19 cellular contexts compared by ENCODE assay signal in the genomic region with DNA sequence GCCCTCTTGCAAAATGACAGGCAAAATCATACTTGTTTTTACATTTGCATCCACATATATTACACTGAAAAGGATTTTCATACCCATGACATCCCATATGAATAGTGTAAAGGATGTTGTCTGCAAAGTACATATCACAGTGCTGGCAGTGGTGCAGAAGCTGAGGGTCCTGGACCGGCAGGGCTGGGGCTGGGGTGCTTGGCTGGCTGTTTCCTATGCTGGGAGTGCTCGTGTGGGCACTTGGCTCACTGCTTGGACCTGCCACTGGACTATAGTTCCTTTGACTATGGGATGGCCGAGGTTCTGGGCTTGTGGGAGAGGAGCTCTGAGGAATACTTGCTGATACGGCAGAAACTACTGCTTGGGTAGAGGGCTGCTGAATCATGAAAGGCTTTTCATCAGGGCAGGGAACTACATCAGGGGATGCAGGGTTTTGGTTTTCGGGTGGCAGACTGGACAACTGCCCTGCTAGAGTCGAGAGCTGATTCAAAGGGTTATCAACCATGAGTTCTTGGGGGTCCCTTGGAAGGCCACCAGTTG. TPM values are rescaled to one million over a fixed set of nuclear protein-coding genes. Genes with fewer than 3 reads are reported as not detected.
DNase-seq lines count a peak whose midpoint lies in the region; ATAC-seq, FAIRE-seq and TF ChIP-seq lines count a peak whose summit lies in the region.
"Had no signal": no experiment of that assay in that cellular context is flagged by ENCODE, and none has a peak within 500 bp of the region (broad histone marks: within the 10 kb centered on the region; RNA-seq: fewer than 3 reads in every experiment).

No MANE protein-coding gene starts in this region.

- H3K27me3 ChIP-seq in breast epithelium (no peaks in the 10 kb centered on the region), IMR-90 (ENCODE audit: control insufficient read depth, insufficient read depth, low read length) (no peaks in the 10 kb centered on the region), HepG2 (ENCODE audit: control insufficient read depth in 1 of 2, insufficient read depth in 2 of 2, low read length in 2 of 2) (no peaks in the 10 kb centered on the region)

- H3K23ac ChIP-seq in IMR-90 (ENCODE audit: low read depth, low read length): no peak overlapping the region

- dilution Hi-C loops in IMR-90 (cut with HindIII; ENCODE audit: low sequenced_read_pairs, unreplicated experiment): no loop called here

- in situ Hi-C loops in IMR-90 (cut with MboI; ENCODE audit: low sequenced_read_pairs): no loop called here
- in situ Hi-C loops in HepG2 (cut with HindIII; ENCODE audit: extremely low pct_ligation_motif_present, low pct_unique_long_range_greater_than_20kb): no loop called here
- in situ Hi-C loops in GM13977 (cut with MboI; ENCODE audit: low pct_unique_long_range_greater_than_20kb, low sequenced_read_pairs, unreplicated experiment): no loop called here

- H2BK120ac ChIP-seq in IMR-90 (ENCODE audit: low read depth, low read length): no peak overlapping the region

- no peak overlapping the region for H2BK15ac ChIP-seq in IMR-90 (ENCODE audit: low read depth, low read length)

- TF ChIP-seq CTCF in MCF 10A (IDR thresholded peaks at IDR 0.05; ENCODE audit: unreplicated experiment) (no peak), breast epithelium (IDR thresholded peaks at IDR 0.05) (no peak), IMR-90 (conservative IDR thresholded peaks at IDR 0.05; ENCODE audit: low read depth, low read length) (no peak), HepG2 (CRISPR knock-in tag; IDR thresholded peaks at IDR 0.05) (no peak), GM13977 (IDR thresholded peaks at IDR 0.05; ENCODE audit: extremely low read depth, insufficient read depth, missing control alignments) (no peak)

- no peak overlapping the region for H2BK20ac ChIP-seq in IMR-90 (ENCODE audit: low read depth, low read length)

- no peak overlapping the region for H2AFZ ChIP-seq in IMR-90 (replicated peaks; ENCODE audit: low read length, poor library complexity)
- no peak overlapping the region for H2AFZ ChIP-seq in HepG2 (ENCODE audit: low read length)
- H2AFZ ChIP-seq: GM23338 had no signal

- H3K4me1 ChIP-seq in breast epithelium (no peaks in the 10 kb centered on the region), IMR-90 (ENCODE audit: control insufficient read depth, insufficient read depth, low read length) (no peaks in the 10 kb centered on the region; the same call in 1 of the 2 replicates), HepG2 (ENCODE audit: insufficient read depth, low read length) (no peaks in the 10 kb centered on the region)

- no peak overlapping the region for H2AK9ac ChIP-seq in IMR-90 (replicated peaks; ENCODE audit: low read depth, low read length, poor library complexity)

- CTCF ChIA-PET in MCF 10A (lab: Yijun Ruan, JAX): interaction anchor here (1.2 kb wide), 1 partner anchor 11 kb away, joined by 5 read pairs; no protein-coding TSS in a partner anchor
- CTCF ChIA-PET in IMR-90 (lab: Yijun Ruan, JAX): no interaction called here
- CTCF ChIA-PET in HepG2 (lab: Yijun Ruan, JAX; ENCODE audit: low intra/inter-chr PET ratio, low total read pairs): no interaction called here

- H3K79me2 ChIP-seq in HepG2 (ENCODE audit: insufficient read depth, low read length): peaks cover 8% of the 10 kb centered on the region

- no peak overlapping the region for H4K5ac ChIP-seq in IMR-90 (ENCODE audit: low read depth, low read length)

- no peak overlapping the region for H2BK5ac ChIP-seq in IMR-90 (ENCODE audit: low read depth, low read length, poor library complexity, severe bottlenecking)

- H3K27ac Mint-ChIP-seq in MCF 10A (ENCODE audit: low read depth, unreplicated experiment): no peak overlapping the region
- H3K27ac Mint-ChIP-seq: CD4-positive, alpha-beta T cell; GM23338; HFFc6; IgD-negative memory B cell had no signal

- TF ChIP-seq EP300 in HepG2 (IDR thresholded peaks at IDR 0.05; ENCODE audit: low read depth in 2 of 2, low read length in 2 of 2) (no peak), HepG2 (CRISPR knock-in tag; IDR thresholded peaks at IDR 0.05; ENCODE audit: borderline replicate concordance) (no peak)

- H3K18ac ChIP-seq in IMR-90 (ENCODE audit: low read depth, low read length): no peak overlapping the region

- TF ChIP-seq RAD21 in IMR-90 (IDR thresholded peaks at IDR 0.05; ENCODE audit: low read length) (no peak), HepG2 (CRISPR knock-in tag; IDR thresholded peaks at IDR 0.05) (no peak)

- H3K27ac ChIP-seq in breast epithelium (no peak overlapping the region), IMR-90 (ENCODE audit: insufficient read depth, low read length) (no peak overlapping the region), HepG2 (ENCODE audit: extremely low read length, insufficient read depth, low read length) (no peak overlapping the region)
- H3K27ac ChIP-seq: C4-2B, HL-60 had no signal

- no peak overlapping the region for H3K4me3 Mint-ChIP-seq in MCF 10A (ENCODE audit: unreplicated experiment)
- H3K4me3 Mint-ChIP-seq: CD4-positive, alpha-beta T cell; GM23338; HFFc6; IgD-negative memory B cell had no signal

- no peak overlapping the region for H4K91ac ChIP-seq in IMR-90 (ENCODE audit: insufficient read depth, low read depth, low read length)

- no peaks in the 10 kb centered on the region for H3K9me3 Mint-ChIP-seq in MCF 10A (ENCODE audit: unreplicated experiment)
- H3K9me3 Mint-ChIP-seq: CD4-positive, alpha-beta T cell; GM23338; HFFc6; IgD-negative memory B cell had no signal

- H3K36me3 ChIP-seq in breast epithelium (no peaks in the 10 kb centered on the region), IMR-90 (ENCODE audit: control insufficient read depth, insufficient read depth, low read length) (peaks cover 15% of the 10 kb centered on the region), HepG2 (replicated peaks in 1 of 2; ENCODE audit: control insufficient read depth in 1 of 2, insufficient read depth in 2 of 2, low read length in 2 of 2) (peaks cover 19 to 45% of the 10 kb centered on the region in 2 experiments)

- H3K4me2 ChIP-seq in IMR-90 (ENCODE audit: low read depth, low read length) (no peak overlapping the region), HepG2 (ENCODE audit: low read depth, low read length) (no peak overlapping the region)
- H3K4me2 ChIP-seq: GM23338 had no signal

- TSS peak; percentile 8 for BruUV-seq in MCF 10A (replicated peaks; lab: Mats Ljungman, UMichigan)
- BruUV-seq in IMR-90 (replicated peaks; lab: Mats Ljungman, UMichigan): no TSS peak
- no TSS peak for BruUV-seq in HepG2 (replicated peaks; lab: Mats Ljungman, UMichigan)

- no peak for TF ChIP-seq POLR2A in breast epithelium (IDR thresholded peaks at IDR 0.05)
- no peak for TF ChIP-seq POLR2A in IMR-90 (IDR thresholded peaks at IDR 0.05; ENCODE audit: low read depth, low read length)
- no peak for TF ChIP-seq POLR2A in HepG2 (IDR thresholded peaks at IDR 0.05; ENCODE audit: insufficient read depth in 1 of 2, low read depth in 2 of 2, low read length in 2 of 2)

- H3K4me3 ChIP-seq in breast epithelium: no peak overlapping the region
- H3K4me3 ChIP-seq in IMR-90 (ENCODE audit: insufficient read depth, low read depth, low read length): no peak overlapping the region
- H3K4me3 ChIP-seq in HepG2 (replicated peaks in 1 of 3; ENCODE audit: insufficient read depth in 1 of 3, low read depth in 2 of 3, low read length in 3 of 3): no peak overlapping the region
- H3K4me3 ChIP-seq: GM23338 had no signal

- FAIRE-seq in HepG2 (lab: Jason Lieb, UNC): no peak
- FAIRE-seq: GM18507 had no signal

- no peaks in the 10 kb centered on the region for H3K9me1 ChIP-seq in IMR-90 (ENCODE audit: insufficient read depth, low read length)

- H3K27me3 Mint-ChIP-seq in MCF 10A (ENCODE audit: insufficient read depth, unreplicated experiment): no peaks in the 10 kb centered on the region
- H3K27me3 Mint-ChIP-seq: CD4-positive, alpha-beta T cell; IgD-negative memory B cell had no signal

- H3K36me3 Mint-ChIP-seq in MCF 10A (ENCODE audit: insufficient read depth, unreplicated experiment): peaks cover 55% of the 10 kb centered on the region

- H3K9ac ChIP-seq in IMR-90 (ENCODE audit: low read depth, low read length): no peak overlapping the region
- H3K9ac ChIP-seq in HepG2 (ENCODE audit: insufficient read depth, low read depth, low read length): no peak overlapping the region

- WGBS in IMR-90 (ENCODE audit: extremely low coverage in 2 of 2, insufficient read length in 1 of 2), 2 experiments: 100% methylated on average over 3 of the region's 6 CpGs; no CpG with 5 or more reads in 1 of the 2 experiments
- 94% methylated on average over 6 of the region's 6 CpGs for WGBS in HepG2 (ENCODE audit: low lambda C conversion rate)

- H3K4ac ChIP-seq in IMR-90 (ENCODE audit: low read depth, low read length): no peak overlapping the region

- ATAC-seq in IMR-90 (ENCODE audit: low read depth) (no peak), HepG2 (no peak)
- ATAC-seq: GM23338, HCT116 had no signal

- POLR2A ChIA-PET in MCF 10A (lab: Yijun Ruan, JAX) (interaction anchor here (0.7 to 1.3 kb wide), 2 partner anchors 8 to 14 kb away, joined by 3 to 4 read pairs; a partner anchor contains a TSS), IMR-90 (lab: Charles Lee; ENCODE audit: unreplicated experiment) (no interaction called here), HepG2 (lab: Yijun Ruan, JAX) (no interaction called here)

- peaks cover 9 to 13% of the 10 kb centered on the region in 2 experiments; a peak in 1 of 4 replicates for H3K79me1 ChIP-seq in IMR-90 (ENCODE audit: low read depth in 1 of 2, low read length in 2 of 2)

- H4K20me1 ChIP-seq in IMR-90 (ENCODE audit: insufficient read depth, low read length) (no peaks in the 10 kb centered on the region), HepG2 (ENCODE audit: insufficient read depth, low read length) (peaks cover 5% of the 10 kb centered on the region; the same call in 1 of the 2 replicates)

- intact Hi-C loops in MCF 10A (cut with micrococcal nuclease): no loop called here
- intact Hi-C loops in breast epithelium (cut with DNase I; ENCODE audit: low total_unique reads): no loop called here
- intact Hi-C loops in IMR-90 (cut with micrococcal nuclease): no loop called here
- intact Hi-C loops in HepG2 (cut with micrococcal nuclease; ENCODE audit: unreplicated experiment): no loop called here

- H3K9me3 ChIP-seq in breast epithelium (no peaks in the 10 kb centered on the region), IMR-90 (ENCODE audit: control insufficient read depth, insufficient read depth, low read length) (no peaks in the 10 kb centered on the region), HepG2 (ENCODE audit: low read length) (no peaks in the 10 kb centered on the region)

- H3K56ac ChIP-seq in IMR-90 (ENCODE audit: extremely low read depth, insufficient read depth, low read length): no peak overlapping the region

- no peak for DNase-seq in MCF 10A (ENCODE audit: unreplicated experiment)
- DNase-seq in breast epithelium (ENCODE audit: low spot score in 2 of 2): no peak
- DNase-seq in IMR-90: no peak
- no peak for DNase-seq in HepG2 (ENCODE audit: low spot score)
- DNase-seq in GM13977 (ENCODE audit: low spot score): no peak
- no peak for DNase-seq in NCI-H1092 (lab: John Stamatoyannopoulos, UW)
- DNase-seq: AML-193; CD4-positive, alpha-beta T cell; DMS79 treated with DMSO at 0.1 percent for 48 hours; GF-D8; H7; HFFc6; KG1 had no signal

- no peak overlapping the region for H3K14ac ChIP-seq in IMR-90 (replicated peaks; ENCODE audit: low read depth, low read length)

- no peak overlapping the region for H4K8ac ChIP-seq in IMR-90 (ENCODE audit: low read depth in 2 of 2, low read length in 2 of 2)

- H3K4me1 Mint-ChIP-seq in MCF 10A (ENCODE audit: insufficient read depth, unreplicated experiment): peaks cover 4% of the 10 kb centered on the region
- H3K4me1 Mint-ChIP-seq: GM23338 had no signal

- H2AK5ac ChIP-seq in IMR-90 (ENCODE audit: low read depth, low read length): no peak overlapping the region

RNA-seq across cellular contexts. Expression of a gene that starts 13.7 kb away (rescaled TPM):
- total RNA-seq in MCF 10A (2022): 6.5 and 8.3 TPM in 2 replicates
- total RNA-seq in breast epithelium: 1 to 10 TPM; 3.6 to 6.4 (median 3.7) TPM
- 4.1 and 4.7 TPM in 2 replicates for total RNA-seq in IMR-90 (2012; rRNA removed)
- 4.2 and 5.4 TPM in 2 replicates for polyA plus RNA-seq in IMR-90 (2012; rRNA removed)
- polyA plus RNA-seq in IMR-90 (2012; cell fraction: cytosol; rRNA removed): 1.2 and 1.7 TPM in 2 replicates
- 1.6 and 7.1 TPM in 2 replicates for polyA plus RNA-seq in IMR-90 (2012; cell fraction: nucleus; rRNA removed; ENCODE audit: low replicate concordance)
- total RNA-seq in HepG2 (2016; rRNA removed; fragmentation: Illumina TruSeq; extraction: Trizol): 9.3 and 9.8 TPM in 2 replicates
- total RNA-seq in HepG2 (2016; cell fraction: cytosol; rRNA removed; fragmentation: Illumina TruSeq; extraction: Trizol; ENCODE audit: low read depth): 6.0 TPM in 2 replicates
- 9.1 and 10.9 TPM in 2 replicates for total RNA-seq in HepG2 (2016; cell fraction: insoluble cytoplasmic fraction; rRNA removed; fragmentation: Illumina TruSeq; extraction: Trizol)
- total RNA-seq in HepG2 (2016; cell fraction: membrane; rRNA removed; fragmentation: Illumina TruSeq; extraction: Trizol): 7.5 and 8.6 TPM in 2 replicates
- 8.3 and 10.9 TPM in 2 replicates for total RNA-seq in HepG2 (2016; cell fraction: nucleus; rRNA removed; fragmentation: Illumina TruSeq; extraction: Trizol)
- 7.5 and 8.2 TPM in 2 replicates for polyA plus RNA-seq in HepG2 (2011; rRNA removed)
- polyA plus RNA-seq in HepG2 (2011; cell fraction: cytosol; rRNA removed): 5.3 and 6.7 TPM in 2 replicates
- 5.6 and 6.5 TPM in 2 replicates for polyA plus RNA-seq in HepG2 (2011; cell fraction: nucleus; rRNA removed)
- 5.6 and 7.4 TPM in 2 replicates for polyA plus RNA-seq in HepG2 (2012)
- polyA plus RNA-seq in HepG2 (2016; cell fraction: cytosol; fragmentation: Illumina TruSeq; extraction: Trizol; ENCODE audit: low read depth): 5.2 and 6.9 TPM in 2 replicates
- 12.0 and 12.9 TPM in 2 replicates for polyA plus RNA-seq in HepG2 (2016; cell fraction: insoluble cytoplasmic fraction; fragmentation: Illumina TruSeq; extraction: Trizol; ENCODE audit: low read depth)
- polyA plus RNA-seq in HepG2 (2016; cell fraction: membrane; fragmentation: Illumina TruSeq; extraction: Trizol; ENCODE audit: low read depth): 6.0 and 7.2 TPM in 2 replicates
- polyA plus RNA-seq in HepG2 (2016; cell fraction: nucleus; fragmentation: Illumina TruSeq; extraction: Trizol; ENCODE audit: insufficient read depth, low read depth): 14.7 and 16.0 TPM in 2 replicates
- polyA minus RNA-seq in HepG2 (2011; rRNA and poly(A)+ RNA removed; ENCODE audit: low replicate concordance): 2.8 and 4.0 TPM in 2 replicates
- 2.2 and 3.2 TPM in 2 replicates for polyA minus RNA-seq in HepG2 (2011; cell fraction: cytosol; rRNA and poly(A)+ RNA removed)
- polyA minus RNA-seq in HepG2 (2011; cell fraction: nucleus; rRNA and poly(A)+ RNA removed): 11.8 and 12.4 TPM in 2 replicates

RNA-seq across cellular contexts. Expression of a gene that starts 14.7 kb away (rescaled TPM):
- total RNA-seq in MCF 10A (2022) (10.3 and 16.4 TPM in 2 replicates), breast epithelium (10 to 100 TPM; 10.5 to 17.7 (median 13.3) TPM), IMR-90 (2012; rRNA removed) (2.9 and 4.2 TPM in 2 replicates), HepG2 (2016; rRNA removed; fragmentation: Illumina TruSeq; extraction: Trizol) (3.7 and 4.1 TPM in 2 replicates)
- polyA plus RNA-seq in IMR-90 (2012; rRNA removed) (4.4 and 5.1 TPM in 2 replicates), HepG2 (2011; rRNA removed) (11.3 and 12.0 TPM in 2 replicates)
- polyA plus RNA-seq in IMR-90 (2012; cell fraction: cytosol; rRNA removed): 0.87 and 1.2 TPM in 2 replicates
- 4.0 and 12.1 TPM in 2 replicates for polyA plus RNA-seq in IMR-90 (2012; cell fraction: nucleus; rRNA removed; ENCODE audit: low replicate concordance)
- total RNA-seq in HepG2 (2016; cell fraction: cytosol; rRNA removed; fragmentation: Illumina TruSeq; extraction: Trizol; ENCODE audit: low read depth): 0.61 and 0.62 TPM in 2 replicates
- 3.1 and 4.8 TPM in 2 replicates for total RNA-seq in HepG2 (2016; cell fraction: insoluble cytoplasmic fraction; rRNA removed; fragmentation: Illumina TruSeq; extraction: Trizol)
- 2.5 and 3.3 TPM in 2 replicates for total RNA-seq in HepG2 (2016; cell fraction: membrane; rRNA removed; fragmentation: Illumina TruSeq; extraction: Trizol)
- 8.2 and 9.7 TPM in 2 replicates for total RNA-seq in HepG2 (2016; cell fraction: nucleus; rRNA removed; fragmentation: Illumina TruSeq; extraction: Trizol)
- 4.6 and 5.5 TPM in 2 replicates for polyA plus RNA-seq in HepG2 (2011; cell fraction: cytosol; rRNA removed)
- 12.2 and 13.5 TPM in 2 replicates for polyA plus RNA-seq in HepG2 (2011; cell fraction: nucleus; rRNA removed)
- 9.4 and 13.5 TPM in 2 replicates for polyA plus RNA-seq in HepG2 (2012)
- polyA plus RNA-seq in HepG2 (2016; cell fraction: cytosol; fragmentation: Illumina TruSeq; extraction: Trizol; ENCODE audit: low read depth): 1.1 and 1.2 TPM in 2 replicates
- 13.5 and 14.5 TPM in 2 replicates for polyA plus RNA-seq in HepG2 (2016; cell fraction: insoluble cytoplasmic fraction; fragmentation: Illumina TruSeq; extraction: Trizol; ENCODE audit: low read depth)
- polyA plus RNA-seq in HepG2 (2016; cell fraction: membrane; fragmentation: Illumina TruSeq; extraction: Trizol; ENCODE audit: low read depth): 3.2 and 5.6 TPM in 2 replicates
- polyA plus RNA-seq in HepG2 (2016; cell fraction: nucleus; fragmentation: Illumina TruSeq; extraction: Trizol; ENCODE audit: insufficient read depth, low read depth): 18.6 and 19.5 TPM in 2 replicates
- 6.1 and 9.1 TPM in 2 replicates for polyA minus RNA-seq in HepG2 (2011; rRNA and poly(A)+ RNA removed; ENCODE audit: low replicate concordance)
- polyA minus RNA-seq in HepG2 (2011; cell fraction: cytosol; rRNA and poly(A)+ RNA removed): 4.9 and 5.3 TPM in 2 replicates
- polyA minus RNA-seq in HepG2 (2011; cell fraction: nucleus; rRNA and poly(A)+ RNA removed): 21.5 and 26.7 TPM in 2 replicates

RNA-seq across cellular contexts. Expression of a gene that starts 14.9 kb away (rescaled TPM):
- total RNA-seq in MCF 10A (2022) (11.9 and 15.7 TPM in 2 replicates), breast epithelium (10 to 100 TPM; 22.6 to 32.4 (median 31.8) TPM), IMR-90 (2012; rRNA removed) (9.2 and 10.6 TPM in 2 replicates), HepG2 (2016; rRNA removed; fragmentation: Illumina TruSeq; extraction: Trizol) (80.0 and 186 TPM in 2 replicates)
- polyA plus RNA-seq in IMR-90 (2012; rRNA removed) (3.8 and 6.2 TPM in 2 replicates), HepG2 (2011; rRNA removed) (76.6 and 87.6 TPM in 2 replicates)
- polyA plus RNA-seq in IMR-90 (2012; cell fraction: cytosol; rRNA removed): 0.84 and 1.6 TPM in 2 replicates
- polyA plus RNA-seq in IMR-90 (2012; cell fraction: nucleus; rRNA removed; ENCODE audit: low replicate concordance): 0.72 and 6.5 TPM in 2 replicates
- total RNA-seq in HepG2 (2016; cell fraction: cytosol; rRNA removed; fragmentation: Illumina TruSeq; extraction: Trizol; ENCODE audit: low read depth): 4.1 and 6.0 TPM in 2 replicates
- 83.2 and 181 TPM in 2 replicates for total RNA-seq in HepG2 (2016; cell fraction: insoluble cytoplasmic fraction; rRNA removed; fragmentation: Illumina TruSeq; extraction: Trizol)
- 18.7 and 22.3 TPM in 2 replicates for total RNA-seq in HepG2 (2016; cell fraction: membrane; rRNA removed; fragmentation: Illumina TruSeq; extraction: Trizol)
- 56.2 and 60.6 TPM in 2 replicates for total RNA-seq in HepG2 (2016; cell fraction: nucleus; rRNA removed; fragmentation: Illumina TruSeq; extraction: Trizol)
- polyA plus RNA-seq in HepG2 (2011; cell fraction: cytosol; rRNA removed): 29.9 and 54.9 TPM in 2 replicates
- 44.5 and 55.6 TPM in 2 replicates for polyA plus RNA-seq in HepG2 (2011; cell fraction: nucleus; rRNA removed)
- 86.5 and 157 TPM in 2 replicates for polyA plus RNA-seq in HepG2 (2012)
- polyA plus RNA-seq in HepG2 (2016; cell fraction: cytosol; fragmentation: Illumina TruSeq; extraction: Trizol; ENCODE audit: low read depth): 2.0 and 3.4 TPM in 2 replicates
- 165 TPM in 2 replicates for polyA plus RNA-seq in HepG2 (2016; cell fraction: insoluble cytoplasmic fraction; fragmentation: Illumina TruSeq; extraction: Trizol; ENCODE audit: low read depth)
- polyA plus RNA-seq in HepG2 (2016; cell fraction: membrane; fragmentation: Illumina TruSeq; extraction: Trizol; ENCODE audit: low read depth): 8.4 and 9.5 TPM in 2 replicates
- polyA plus RNA-seq in HepG2 (2016; cell fraction: nucleus; fragmentation: Illumina TruSeq; extraction: Trizol; ENCODE audit: insufficient read depth, low read depth): 75.5 and 83.4 TPM in 2 replicates
- 1.1 and 23.6 TPM in 2 replicates for polyA minus RNA-seq in HepG2 (2011; rRNA and poly(A)+ RNA removed; ENCODE audit: low replicate concordance)
- polyA minus RNA-seq in HepG2 (2011; cell fraction: cytosol; rRNA and poly(A)+ RNA removed): 44.7 and 65.6 TPM in 2 replicates
- 83.4 and 110 TPM in 2 replicates for polyA minus RNA-seq in HepG2 (2011; cell fraction: nucleus; rRNA and poly(A)+ RNA removed)

RNA-seq across cellular contexts. Expression of a gene that starts 39.8 kb away (rescaled TPM):
- total RNA-seq in MCF 10A (2022): 11.7 and 13.6 TPM in 2 replicates
- total RNA-seq in breast epithelium: 1 to 10 TPM; 4.5 to 8.0 (median 7.5) TPM
- 12.2 and 16.4 TPM in 2 replicates for total RNA-seq in IMR-90 (2012; rRNA removed)
- 4.0 and 5.9 TPM in 2 replicates for polyA plus RNA-seq in IMR-90 (2012; rRNA removed)
- 0.79 and 1.4 TPM in 2 replicates for polyA plus RNA-seq in IMR-90 (2012; cell fraction: cytosol; rRNA removed)
- 0.58 and 8.4 TPM in 2 replicates for polyA plus RNA-seq in IMR-90 (2012; cell fraction: nucleus; rRNA removed; ENCODE audit: low replicate concordance)
- total RNA-seq in HepG2 (2016; rRNA removed; fragmentation: Illumina TruSeq; extraction: Trizol): 11.8 and 13.4 TPM in 2 replicates
- total RNA-seq in HepG2 (2016; cell fraction: cytosol; rRNA removed; fragmentation: Illumina TruSeq; extraction: Trizol; ENCODE audit: low read depth): 2.0 and 2.5 TPM in 2 replicates
- total RNA-seq in HepG2 (2016; cell fraction: insoluble cytoplasmic fraction; rRNA removed; fragmentation: Illumina TruSeq; extraction: Trizol): 12.1 and 15.6 TPM in 2 replicates
- total RNA-seq in HepG2 (2016; cell fraction: membrane; rRNA removed; fragmentation: Illumina TruSeq; extraction: Trizol): 3.4 and 5.7 TPM in 2 replicates
- total RNA-seq in HepG2 (2016; cell fraction: nucleus; rRNA removed; fragmentation: Illumina TruSeq; extraction: Trizol): 11.3 and 14.0 TPM in 2 replicates
- 4.2 and 4.6 TPM in 2 replicates for polyA plus RNA-seq in HepG2 (2011; rRNA removed)
- 1.3 and 2.2 TPM in 2 replicates for polyA plus RNA-seq in HepG2 (2011; cell fraction: cytosol; rRNA removed)
- polyA plus RNA-seq in HepG2 (2011; cell fraction: nucleus; rRNA removed): 2.0 and 3.8 TPM in 2 replicates
- 7.5 and 9.2 TPM in 2 replicates for polyA plus RNA-seq in HepG2 (2012)
- polyA plus RNA-seq in HepG2 (2016; cell fraction: cytosol; fragmentation: Illumina TruSeq; extraction: Trizol; ENCODE audit: low read depth): 1.0 and 1.2 TPM in 2 replicates
- 13.4 and 13.5 TPM in 2 replicates for polyA plus RNA-seq in HepG2 (2016; cell fraction: insoluble cytoplasmic fraction; fragmentation: Illumina TruSeq; extraction: Trizol; ENCODE audit: low read depth)
- polyA plus RNA-seq in HepG2 (2016; cell fraction: membrane; fragmentation: Illumina TruSeq; extraction: Trizol; ENCODE audit: low read depth): 1.5 and 2.2 TPM in 2 replicates
- polyA plus RNA-seq in HepG2 (2016; cell fraction: nucleus; fragmentation: Illumina TruSeq; extraction: Trizol; ENCODE audit: insufficient read depth, low read depth): 20.3 and 21.5 TPM in 2 replicates
- polyA minus RNA-seq in HepG2 (2011; rRNA and poly(A)+ RNA removed; ENCODE audit: low replicate concordance): 1.4 and 2.6 TPM in 2 replicates
- polyA minus RNA-seq in HepG2 (2011; cell fraction: cytosol; rRNA and poly(A)+ RNA removed): 6.1 and 8.5 TPM in 2 replicates
- polyA minus RNA-seq in HepG2 (2011; cell fraction: nucleus; rRNA and poly(A)+ RNA removed): 12.0 and 14.7 TPM in 2 replicates
